Comparison of ENCODE assay signal across 8 cellular contexts in the genomic region with DNA sequence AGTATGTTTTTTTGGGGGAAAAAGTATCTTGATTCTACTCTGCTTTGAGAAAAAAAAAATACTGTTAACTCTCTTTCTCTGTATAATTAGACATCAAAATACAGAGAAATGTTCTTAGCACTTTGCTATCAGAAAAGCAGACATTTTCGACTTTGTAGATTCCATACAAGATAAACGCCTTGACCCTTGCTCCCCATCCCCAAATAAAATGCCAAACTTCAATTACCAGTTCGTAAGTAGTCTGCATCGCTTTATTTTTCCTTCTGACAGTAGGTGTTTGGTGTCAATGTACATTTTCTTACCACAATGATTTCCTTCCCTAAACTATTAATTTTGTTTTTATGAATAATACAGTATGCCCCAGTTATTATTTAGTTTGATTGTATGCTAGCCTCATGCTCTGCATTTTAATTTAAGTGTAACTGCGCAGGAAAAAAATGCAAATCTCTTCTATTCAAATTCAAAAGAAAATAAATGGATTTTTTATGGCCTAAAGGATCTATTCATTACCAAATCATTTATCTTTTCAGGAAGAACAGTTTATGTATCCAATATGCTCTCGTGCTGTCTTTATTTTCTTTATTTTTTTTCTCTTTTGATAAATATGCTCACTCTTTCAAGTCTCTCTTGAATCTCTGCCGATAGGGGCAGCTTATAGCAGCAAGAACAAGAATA.
A peak's percentile ranks its signal among the peaks of the same experiment; 100 is the strongest.
DNase-seq lines count a peak whose midpoint lies in the region; ATAC-seq and TF ChIP-seq lines count a peak whose summit lies in the region.

No MANE protein-coding gene starts in this region.

- CTCF ChIA-PET in CD4-positive, alpha-beta T cell (lab: Charles Lee): interaction anchor here (0.6 to 0.8 kb wide), 2 partner anchors 11 to 74 kb away, joined by 3 to 4 read pairs; no protein-coding TSS in a partner anchor
- CTCF ChIA-PET in IMR-90 (lab: Yijun Ruan, JAX): interaction anchor here (0.6 to 0.7 kb wide), 2 partner anchors 63 to 1528 kb away, joined by 3 to 4 read pairs; no protein-coding TSS in a partner anchor

- no peak overlapping the region for H3K27ac ChIP-seq in CD4-positive, alpha-beta T cell (ENCODE audit: low read depth, low read length)
- no peak overlapping the region for H3K27ac ChIP-seq in IMR-90 (ENCODE audit: insufficient read depth, low read length)
- peak overlapping the region; percentile 23 to 73 (median 56) for H3K27ac ChIP-seq in body of pancreas
- H3K27ac ChIP-seq in neural cell (ENCODE audit: low read length): no peak overlapping the region

- no peaks in the 10 kb centered on the region for H3K27me3 ChIP-seq in CD4-positive, alpha-beta T cell (ENCODE audit: control insufficient read depth, insufficient read depth, low read length)
- H3K27me3 ChIP-seq in IMR-90 (ENCODE audit: control insufficient read depth, insufficient read depth, low read length): no peaks in the 10 kb centered on the region
- no peaks in the 10 kb centered on the region for H3K27me3 ChIP-seq in body of pancreas
- no peaks in the 10 kb centered on the region for H3K27me3 ChIP-seq in neural cell (ENCODE audit: insufficient read depth, low read depth, low read length)

- H3K4me2 ChIP-seq in IMR-90 (ENCODE audit: low read depth, low read length) (no peak overlapping the region; the same call in 1 of the 2 replicates), neural cell (ENCODE audit: low read length) (peak overlapping the region; percentile 2)

- ATAC-seq in CD4-positive, alpha-beta T cell (ENCODE audit: poor library complexity): no peak
- ATAC-seq in IMR-90 (ENCODE audit: low read depth) (peak; percentile 46; the same call in 1 of the 2 replicates), body of pancreas (no peak), GM21390 (IDR thresholded peaks at IDR 0.05; ENCODE audit: unreplicated experiment) (no peak)

- H3K9me3 Mint-ChIP-seq in CD4-positive, alpha-beta T cell: no peaks in the 10 kb centered on the region

- no peaks in the 10 kb centered on the region for H3K27me3 Mint-ChIP-seq in CD4-positive, alpha-beta T cell

- no peak overlapping the region for H2BK20ac ChIP-seq in IMR-90 (ENCODE audit: low read depth, low read length)

- peaks cover 32% of the 10 kb centered on the region for H3K4me1 Mint-ChIP-seq in CD4-positive, alpha-beta T cell (ENCODE audit: low read depth)

- no peak overlapping the region for H2AK9ac ChIP-seq in IMR-90 (replicated peaks; ENCODE audit: low read depth, low read length, poor library complexity)

- no peaks in the 10 kb centered on the region for H3K9me3 ChIP-seq in CD4-positive, alpha-beta T cell (ENCODE audit: control insufficient read depth, low read length)
- H3K9me3 ChIP-seq in IMR-90 (ENCODE audit: control insufficient read depth, insufficient read depth, low read length): no peaks in the 10 kb centered on the region
- H3K9me3 ChIP-seq in body of pancreas: no peaks in the 10 kb centered on the region
- no peaks in the 10 kb centered on the region for H3K9me3 ChIP-seq in neural cell (ENCODE audit: low read length)

- H2AK5ac ChIP-seq in IMR-90 (ENCODE audit: low read depth, low read length): no peak overlapping the region

- in situ Hi-C loops in IMR-90 (cut with MboI; ENCODE audit: low sequenced_read_pairs): no loop called here
- in situ Hi-C loops in GM13977 (cut with MboI; ENCODE audit: low pct_unique_long_range_greater_than_20kb, low sequenced_read_pairs, unreplicated experiment): no loop called here

- H4K5ac ChIP-seq in IMR-90 (ENCODE audit: low read depth, low read length): no peak overlapping the region

- H3K79me1 ChIP-seq in IMR-90 (ENCODE audit: low read depth in 1 of 2, low read length in 2 of 2): no peaks in the 10 kb centered on the region

- no peak for TF ChIP-seq POLR2A in IMR-90 (IDR thresholded peaks at IDR 0.05; ENCODE audit: low read depth, low read length)
- no peak for TF ChIP-seq POLR2A in body of pancreas (IDR thresholded peaks at IDR 0.05)

- dilution Hi-C loops in IMR-90 (cut with HindIII; ENCODE audit: low sequenced_read_pairs, unreplicated experiment): no loop called here

- TF ChIP-seq CTCF in CD4-positive, alpha-beta T cell (IDR thresholded peaks at IDR 0.05): no peak
- TF ChIP-seq CTCF in IMR-90 (conservative IDR thresholded peaks at IDR 0.05; ENCODE audit: low read depth, low read length): peak; percentile 14; the same call in 1 of the 2 replicates
- TF ChIP-seq CTCF in body of pancreas (IDR thresholded peaks at IDR 0.05): no peak
- TF ChIP-seq CTCF in neural cell (IDR thresholded peaks at IDR 0.05; ENCODE audit: poor library complexity, severe bottlenecking): no peak
- no peak for TF ChIP-seq CTCF in GM13977 (IDR thresholded peaks at IDR 0.05; ENCODE audit: extremely low read depth, insufficient read depth, missing control alignments)

- H3K9me2 ChIP-seq in neural cell (ENCODE audit: insufficient read depth, low read length): no peaks in the 10 kb centered on the region

- no peak overlapping the region for H3K56ac ChIP-seq in IMR-90 (ENCODE audit: extremely low read depth, insufficient read depth, low read length)

- peak overlapping the region; percentile 85 for H2AFZ ChIP-seq in IMR-90 (replicated peaks; ENCODE audit: low read length, poor library complexity)
- no peak overlapping the region for H2AFZ ChIP-seq in neural cell (ENCODE audit: low read depth, low read length)

- no peak overlapping the region for H3K4me3 ChIP-seq in IMR-90 (ENCODE audit: insufficient read depth, low read depth, low read length)
- no peak overlapping the region for H3K4me3 ChIP-seq in body of pancreas
- no peak overlapping the region for H3K4me3 ChIP-seq in neural cell (ENCODE audit: low read length)

- peaks cover 6% of the 10 kb centered on the region for H3K9me1 ChIP-seq in IMR-90 (ENCODE audit: insufficient read depth, low read length)

- H3K4me3 Mint-ChIP-seq in CD4-positive, alpha-beta T cell: peak overlapping the region; percentile 47

- peaks cover 10% of the 10 kb centered on the region for H3K4me1 ChIP-seq in IMR-90 (ENCODE audit: control insufficient read depth, insufficient read depth, low read length)
- H3K4me1 ChIP-seq in body of pancreas: peaks cover 32% of the 10 kb centered on the region

- H2BK5ac ChIP-seq in IMR-90 (ENCODE audit: low read depth, low read length, poor library complexity, severe bottlenecking): no peak overlapping the region

- no peaks in the 10 kb centered on the region for H3K79me2 ChIP-seq in neural cell (replicated peaks; ENCODE audit: insufficient read depth, low read length)

- H4K91ac ChIP-seq in IMR-90 (ENCODE audit: insufficient read depth, low read depth, low read length): no peak overlapping the region

- no peak overlapping the region for H2BK120ac ChIP-seq in IMR-90 (ENCODE audit: low read depth, low read length)

- 0 out of 2 replicates have a peak overlapping the region, but pooled peaks have one; percentile 59 for H3K23ac ChIP-seq in IMR-90 (ENCODE audit: low read depth, low read length)

- H3K36me3 Mint-ChIP-seq in CD4-positive, alpha-beta T cell (ENCODE audit: low read depth): no peaks in the 10 kb centered on the region

- no peak overlapping the region for H3K9ac ChIP-seq in IMR-90 (ENCODE audit: low read depth, low read length)
- H3K9ac ChIP-seq in neural cell (ENCODE audit: low read length): no peak overlapping the region

- H2BK15ac ChIP-seq in IMR-90 (ENCODE audit: low read depth, low read length): no peak overlapping the region

- no peak for DNase-seq in CD4-positive, alpha-beta T cell
- DNase-seq in IMR-90: peak; percentile 20
- DNase-seq in body of pancreas: no peak
- no peak for DNase-seq in SK-N-DZ (ENCODE audit: low spot score)
- DNase-seq in GM13977 (ENCODE audit: low spot score): no peak
- no peak for DNase-seq in amniotic stem cell (lab: John Stamatoyannopoulos, UW)

- POLR2A ChIA-PET in CD4-positive, alpha-beta T cell (lab: Charles Lee): interaction anchor here (0.6 to 1.7 kb wide), 7 partner anchors 17 to 1065 kb away, joined by 3 to 5 read pairs (median 3); no protein-coding TSS in a partner anchor
- POLR2A ChIA-PET in IMR-90 (lab: Charles Lee; ENCODE audit: unreplicated experiment): no interaction called here

- TF ChIP-seq RAD21 in IMR-90 (IDR thresholded peaks at IDR 0.05; ENCODE audit: low read length) (no peak), neural cell (conservative IDR thresholded peaks at IDR 0.05) (no peak)

- H3K36me3 ChIP-seq in IMR-90 (ENCODE audit: control insufficient read depth, insufficient read depth, low read length): no peaks in the 10 kb centered on the region
- H3K36me3 ChIP-seq in body of pancreas (replicated peaks in 1 of 2; ENCODE audit: insufficient read depth in 1 of 2, low read depth in 2 of 2): no peaks in the 10 kb centered on the region
- no peaks in the 10 kb centered on the region for H3K36me3 ChIP-seq in neural cell (ENCODE audit: insufficient read depth, low read length)

- peak overlapping the region; percentile 1 to 77; a peak in 2 of 4 replicates for H4K8ac ChIP-seq in IMR-90 (ENCODE audit: low read depth in 2 of 2, low read length in 2 of 2)

- BruUV-seq in IMR-90 (replicated peaks; lab: Mats Ljungman, UMichigan): no TSS peak

- TF ChIP-seq EP300 in neural cell (conservative IDR thresholded peaks at IDR 0.05; ENCODE audit: poor library complexity, severe bottlenecking): no peak

- no CpG with 5 or more reads among the region's 7 CpGs for WGBS in IMR-90 (ENCODE audit: extremely low coverage in 2 of 2, insufficient read length in 1 of 2), 2 experiments
- WGBS in body of pancreas, 2 donors: 47 to 58% methylated on average over 7 of the region's 7 CpGs

- peak overlapping the region; percentile 33; the same call in 1 of the 2 replicates for H3K14ac ChIP-seq in IMR-90 (replicated peaks; ENCODE audit: low read depth, low read length)

- no peaks in the 10 kb centered on the region for H3F3A ChIP-seq in neural cell (ENCODE audit: insufficient read depth, low read length, poor library complexity, severe bottlenecking)

- 0 out of 2 replicates have a peak overlapping the region, but pooled peaks have one; percentile 49 for H3K4ac ChIP-seq in IMR-90 (ENCODE audit: low read depth, low read length)

- intact Hi-C loops in CD4-positive, alpha-beta T cell (cut with DNase I, micrococcal nuclease): no loop called here
- intact Hi-C loops in IMR-90 (cut with micrococcal nuclease) (no loop called here), body of pancreas (cut with DNase I) (no loop called here)

- H3K18ac ChIP-seq in IMR-90 (ENCODE audit: low read depth, low read length): no peak overlapping the region

- no peaks in the 10 kb centered on the region for H4K20me1 ChIP-seq in IMR-90 (ENCODE audit: insufficient read depth, low read length)
- no peaks in the 10 kb centered on the region for H4K20me1 ChIP-seq in neural cell (ENCODE audit: insufficient read depth)

- peak overlapping the region; percentile 76 for H3K27ac Mint-ChIP-seq in CD4-positive, alpha-beta T cell

TF ChIP-seq in IMR-90, 13 proteins besides CTCF, POLR2A, EP300 and RAD21 (continues in another document):
- no peak for TF ChIP-seq MXI1 (IDR thresholded peaks at IDR 0.05; ENCODE audit: borderline replicate concordance, low read depth, low read length)

TF ChIP-seq in neural cell, 6 proteins besides CTCF, POLR2A, EP300 and RAD21 (continues in another document):
- no peak for TF ChIP-seq EZH2 (IDR thresholded peaks at IDR 0.05; ENCODE audit: borderline replicate concordance, insufficient read depth, low read length, poor library complexity, severe bottlenecking)
- TF ChIP-seq POLR2AphosphoS5 (IDR thresholded peaks at IDR 0.05): no peak

Comparison
In these comparisons a context has a peak if more than half of its experiments do, and no peak if none do; other contexts are left out.
1. H3K27ac ChIP-seq: peak in body of pancreas (4 of 4); none in CD4-positive, alpha-beta T cell (single experiment), IMR-90 (single experiment) and neural cell (single experiment).